In the genomic region with DNA sequence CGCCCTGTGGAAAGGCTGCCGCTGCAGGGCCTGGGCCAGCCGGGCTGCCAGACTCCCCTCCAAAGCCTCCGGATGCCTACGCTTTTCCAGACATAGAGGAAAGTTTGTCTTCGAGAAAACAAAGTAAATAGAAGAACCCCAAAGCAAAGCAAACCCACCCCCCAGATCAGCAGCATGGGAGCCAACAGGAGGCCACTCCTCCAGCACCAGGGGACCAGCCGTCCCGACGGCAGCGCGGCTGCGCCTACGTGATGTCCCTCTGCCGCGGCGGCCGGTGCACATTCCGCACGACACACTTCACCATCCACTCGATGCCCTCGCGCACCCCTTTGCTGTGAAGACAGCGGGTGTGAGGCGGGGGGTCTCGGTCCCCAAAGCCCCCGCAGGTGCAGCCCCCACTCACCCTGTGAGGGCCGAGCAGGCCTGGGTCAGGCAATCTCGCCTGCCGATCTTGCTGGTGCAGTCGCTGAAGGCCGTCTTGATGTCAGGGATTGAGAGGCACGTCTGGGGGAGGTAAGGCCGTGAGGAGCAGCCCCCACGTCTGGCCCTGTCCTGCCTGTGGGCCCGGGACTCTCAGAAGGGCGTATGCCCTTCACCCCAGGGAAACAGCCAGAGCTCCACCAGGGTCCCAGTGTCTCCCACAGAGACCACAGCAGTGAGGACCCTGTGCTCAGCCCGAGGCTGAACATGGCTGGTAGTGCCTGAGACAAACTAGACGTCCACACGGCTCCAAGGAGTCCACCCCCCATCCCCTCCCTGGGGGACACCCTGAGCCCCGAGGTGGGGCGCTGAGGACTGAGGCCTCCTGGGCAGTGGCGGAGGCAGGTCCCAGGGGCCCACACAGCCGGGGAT, we compare ENCODE assay signal across 12 cellular contexts. TPM values are rescaled to one million over a fixed set of nuclear protein-coding genes. Genes with fewer than 3 reads are reported as not detected.
DNase-seq lines count a peak whose midpoint lies in the region; ATAC-seq and TF ChIP-seq lines count a peak whose summit lies in the region.
"Had no signal": no experiment of that assay in that cellular context is flagged by ENCODE, and none has a peak within 500 bp of the region (broad histone marks: within the 10 kb centered on the region; RNA-seq: fewer than 3 reads in every experiment).

No MANE protein-coding gene starts in this region.

- H3K4ac ChIP-seq in IMR-90 (ENCODE audit: low read depth, low read length) = no peak overlapping the region

- no TSS peak for BruUV-seq in IMR-90 (replicated peaks; lab: Mats Ljungman, UMichigan)

- H3K36me3 Mint-ChIP-seq in activated CD4-positive, alpha-beta memory T cell treated with anti-CD3 and anti-CD28 coated beads for 36 hours = peaks cover 16% of the 10 kb centered on the region
- peaks cover 7% of the 10 kb centered on the region for H3K36me3 Mint-ChIP-seq in activated CD4-positive, alpha-beta memory T cell treated with anti-CD3 and anti-CD28 coated beads, Interleukin-2, amount 10 ng/mL, durations not matched to agents 7 days and 5 days (ENCODE audit: low read depth)

- no peak overlapping the region for H3K4me2 ChIP-seq in IMR-90 (ENCODE audit: low read depth, low read length)

- DNase-seq in activated CD4-positive, alpha-beta memory T cell treated with anti-CD3 and anti-CD28 coated beads for 36 hours = no peak
- no peak for DNase-seq in activated CD4-positive, alpha-beta memory T cell treated with anti-CD3 and anti-CD28 coated beads, Interleukin-2, amount 10 ng/mL, durations not matched to agents 7 days and 5 days
- DNase-seq in IMR-90 = no peak
- no peak for DNase-seq in esophagus muscularis mucosa (ENCODE audit: extremely low spot score)
- DNase-seq in stimulated activated CD4-positive, alpha-beta T cell treated with anti-CD3 and anti-CD28 coated beads, Interleukin-2, amount 100 ng/mL, for 24 hours = no peak
- DNase-seq in thyroid gland = no peak
- no peak for DNase-seq in DMS114 treated with DMSO at 0.1 percent for 48 hours (lab: John Stamatoyannopoulos, UW; ENCODE audit: unreplicated experiment)
- DNase-seq: GF-D8, GOT3 had no signal

- H2BK15ac ChIP-seq in IMR-90 (ENCODE audit: low read depth, low read length) = no peak overlapping the region

- peaks cover 41% of the 10 kb centered on the region for H3K4me1 Mint-ChIP-seq in activated CD4-positive, alpha-beta memory T cell treated with anti-CD3 and anti-CD28 coated beads for 36 hours (ENCODE audit: low read depth)
- H3K4me1 Mint-ChIP-seq in activated CD4-positive, alpha-beta memory T cell treated with anti-CD3 and anti-CD28 coated beads, Interleukin-2, amount 10 ng/mL, durations not matched to agents 7 days and 5 days = peaks cover 38% of the 10 kb centered on the region

- peak overlapping the region; percentile 65; the same call in 1 of the 2 replicates for H2BK120ac ChIP-seq in IMR-90 (ENCODE audit: low read depth, low read length)

- no peaks in the 10 kb centered on the region for H4K20me1 ChIP-seq in IMR-90 (ENCODE audit: insufficient read depth, low read length)

- no peak overlapping the region for H3K18ac ChIP-seq in IMR-90 (ENCODE audit: low read depth, low read length)

- ATAC-seq in IMR-90 (ENCODE audit: low read depth) = no peak

- in situ Hi-C loops in IMR-90 (cut with MboI; ENCODE audit: low sequenced_read_pairs) = loop anchor here (10.0 kb wide), 1 partner anchor 164 kb away; a partner anchor contains a TSS

- H2AK9ac ChIP-seq in IMR-90 (replicated peaks; ENCODE audit: low read depth, low read length, poor library complexity) = peak overlapping the region; percentile 23

- no peak overlapping the region for H3K4me3 ChIP-seq in IMR-90 (ENCODE audit: insufficient read depth, low read depth, low read length)
- H3K4me3 ChIP-seq in esophagus muscularis mucosa = no peak overlapping the region
- no peak overlapping the region for H3K4me3 ChIP-seq in skeletal muscle tissue (ENCODE audit: low read length in 3 of 3)
- H3K4me3 ChIP-seq in thyroid gland (replicated peaks in 1 of 3) = no peak overlapping the region
- H3K4me3 ChIP-seq: Peyer's patch had no signal

- POLR2A ChIA-PET in activated CD4-positive, alpha-beta memory T cell treated with anti-CD3 and anti-CD28 coated beads for 36 hours (lab: Charles Lee) = no interaction called here
- POLR2A ChIA-PET in activated CD4-positive, alpha-beta memory T cell treated with anti-CD3 and anti-CD28 coated beads, Interleukin-2, amount 10 ng/mL, durations not matched to agents 7 days and 5 days (lab: Charles Lee) = interaction anchor here (9.3 kb wide), 1 partner anchor 36 kb away, joined by 120 read pairs; a partner anchor contains a TSS
- POLR2A ChIA-PET in IMR-90 (lab: Charles Lee; ENCODE audit: unreplicated experiment) = no interaction called here

- no peak for TF ChIP-seq RAD21 in IMR-90 (IDR thresholded peaks at IDR 0.05; ENCODE audit: low read length)

- H3K79me1 ChIP-seq in IMR-90 (ENCODE audit: low read depth in 1 of 2, low read length in 2 of 2) = peaks cover 17 to 66% of the 10 kb centered on the region in 2 experiments; a peak in 3 of 4 replicates

- H2AFZ ChIP-seq in IMR-90 (replicated peaks; ENCODE audit: low read length, poor library complexity) = no peak overlapping the region

- H3K56ac ChIP-seq in IMR-90 (ENCODE audit: extremely low read depth, insufficient read depth, low read length) = 0 out of 2 replicates have a peak overlapping the region, but pooled peaks have one; percentile 22

- peak overlapping the region; percentile 78 for H2AK5ac ChIP-seq in IMR-90 (ENCODE audit: low read depth, low read length)

- H4K5ac ChIP-seq in IMR-90 (ENCODE audit: low read depth, low read length) = no peak overlapping the region

- TF ChIP-seq EP300 in esophagus muscularis mucosa (IDR thresholded peaks at IDR 0.05) = no peak

- H3K9ac ChIP-seq in IMR-90 (ENCODE audit: low read depth, low read length) = no peak overlapping the region
- H3K9ac ChIP-seq in skeletal muscle tissue (ENCODE audit: low read depth in 1 of 3, low read length in 3 of 3) = peak overlapping the region in 1 of 3 donors; percentile 16

- no peaks in the 10 kb centered on the region for H3K9me3 ChIP-seq in IMR-90 (ENCODE audit: control insufficient read depth, insufficient read depth, low read length)
- H3K9me3 ChIP-seq in esophagus muscularis mucosa = no peaks in the 10 kb centered on the region
- no peaks in the 10 kb centered on the region for H3K9me3 ChIP-seq in skeletal muscle tissue (ENCODE audit: control insufficient read depth in 3 of 3, low read length in 3 of 3)
- no peaks in the 10 kb centered on the region for H3K9me3 ChIP-seq in thyroid gland
- H3K9me3 ChIP-seq: Peyer's patch had no signal

- H3K4me1 ChIP-seq in IMR-90 (ENCODE audit: control insufficient read depth, insufficient read depth, low read length) = peaks cover 22% of the 10 kb centered on the region
- peaks cover 46 to 62% (median 47%) of the 10 kb centered on the region in 4 donors for H3K4me1 ChIP-seq in esophagus muscularis mucosa
- peaks cover 29 to 43% (median 39%) of the 10 kb centered on the region in 3 donors for H3K4me1 ChIP-seq in skeletal muscle tissue (ENCODE audit: control insufficient read depth in 3 of 3, insufficient read depth in 3 of 3, low read length in 3 of 3)
- peaks cover 11 to 22% of the 10 kb centered on the region in 2 donors for H3K4me1 ChIP-seq in thyroid gland

- H3K27ac ChIP-seq in IMR-90 (ENCODE audit: insufficient read depth, low read length) = no peak overlapping the region; the same call in 1 of the 2 replicates
- peak overlapping the region in 3 of 4 donors; percentile 35 to 72 (median 62) for H3K27ac ChIP-seq in esophagus muscularis mucosa (replicated peaks in 1 of 4)
- peak overlapping the region; percentile 72 for H3K27ac ChIP-seq in skeletal muscle tissue (ENCODE audit: low read depth, low read length)
- H3K27ac ChIP-seq in thyroid gland = no peak overlapping the region

- CTCF ChIA-PET in activated CD4-positive, alpha-beta memory T cell treated with anti-CD3 and anti-CD28 coated beads for 36 hours (lab: Charles Lee) = no interaction called here
- CTCF ChIA-PET in activated CD4-positive, alpha-beta memory T cell treated with anti-CD3 and anti-CD28 coated beads, Interleukin-2, amount 10 ng/mL, durations not matched to agents 7 days and 5 days (lab: Charles Lee) = interaction anchor here (1.2 kb wide), 1 partner anchor 163 kb away, joined by 3 read pairs; a partner anchor contains a TSS
- CTCF ChIA-PET in IMR-90 (lab: Yijun Ruan, JAX) = no interaction called here

- H2BK20ac ChIP-seq in IMR-90 (ENCODE audit: low read depth, low read length) = no peak overlapping the region

- H3K36me3 ChIP-seq in IMR-90 (ENCODE audit: control insufficient read depth, insufficient read depth, low read length) (peaks cover 22% of the 10 kb centered on the region), esophagus muscularis mucosa (peaks cover 8 to 71% (median 52%) of the 10 kb centered on the region in 4 donors), skeletal muscle tissue (ENCODE audit: control insufficient read depth in 3 of 3, insufficient read depth in 3 of 3, low read length in 3 of 3) (peaks cover 21 to 28% (median 26%) of the 10 kb centered on the region in 3 donors), thyroid gland (peaks cover 0 to 7% of the 10 kb centered on the region in 2 donors)

- H3K9me1 ChIP-seq in IMR-90 (ENCODE audit: insufficient read depth, low read length) = no peaks in the 10 kb centered on the region

- no peak overlapping the region for H3K4me3 Mint-ChIP-seq in activated CD4-positive, alpha-beta memory T cell treated with anti-CD3 and anti-CD28 coated beads for 36 hours
- H3K4me3 Mint-ChIP-seq in activated CD4-positive, alpha-beta memory T cell treated with anti-CD3 and anti-CD28 coated beads, Interleukin-2, amount 10 ng/mL, durations not matched to agents 7 days and 5 days = no peak overlapping the region

- peak overlapping the region; percentile 66 for H3K27ac Mint-ChIP-seq in activated CD4-positive, alpha-beta memory T cell treated with anti-CD3 and anti-CD28 coated beads for 36 hours
- no peak overlapping the region for H3K27ac Mint-ChIP-seq in activated CD4-positive, alpha-beta memory T cell treated with anti-CD3 and anti-CD28 coated beads, Interleukin-2, amount 10 ng/mL, durations not matched to agents 7 days and 5 days

- peak overlapping the region; percentile 98 for H2BK5ac ChIP-seq in IMR-90 (ENCODE audit: low read depth, low read length, poor library complexity, severe bottlenecking)

- intact Hi-C loops in activated CD4-positive, alpha-beta memory T cell treated with anti-CD3 and anti-CD28 coated beads for 36 hours (cut with micrococcal nuclease) = no loop called here
- intact Hi-C loops in IMR-90 (cut with micrococcal nuclease) (no loop called here), esophagus muscularis mucosa (cut with DNase I) (no loop called here), thyroid gland (cut with DNase I) (no loop called here)

- no peak overlapping the region for H3K14ac ChIP-seq in IMR-90 (replicated peaks; ENCODE audit: low read depth, low read length)

- WGBS in IMR-90 (ENCODE audit: extremely low coverage in 2 of 2, insufficient read length in 1 of 2), 2 experiments = 90% methylated on average over 11 of the region's 43 CpGs; no CpG with 5 or more reads in 1 of the 2 experiments
- WGBS in esophagus muscularis mucosa = 86% methylated on average over 19 of the region's 43 CpGs
- WGBS in thyroid gland, 2 donors = 94 to 97% methylated on average over 31 to 33 of the region's 43 CpGs

- peak overlapping the region in 1 of 2 experiments; percentile 91; a peak in 1 of 4 replicates for H4K8ac ChIP-seq in IMR-90 (ENCODE audit: low read depth in 2 of 2, low read length in 2 of 2)

- no peaks in the 10 kb centered on the region for H3K9me3 Mint-ChIP-seq in activated CD4-positive, alpha-beta memory T cell treated with anti-CD3 and anti-CD28 coated beads for 36 hours
- no peaks in the 10 kb centered on the region for H3K9me3 Mint-ChIP-seq in activated CD4-positive, alpha-beta memory T cell treated with anti-CD3 and anti-CD28 coated beads, Interleukin-2, amount 10 ng/mL, durations not matched to agents 7 days and 5 days

- no peak overlapping the region for H4K91ac ChIP-seq in IMR-90 (ENCODE audit: insufficient read depth, low read depth, low read length)

- H3K27me3 Mint-ChIP-seq in activated CD4-positive, alpha-beta memory T cell treated with anti-CD3 and anti-CD28 coated beads for 36 hours = no peaks in the 10 kb centered on the region
- H3K27me3 Mint-ChIP-seq in activated CD4-positive, alpha-beta memory T cell treated with anti-CD3 and anti-CD28 coated beads, Interleukin-2, amount 10 ng/mL, durations not matched to agents 7 days and 5 days = no peaks in the 10 kb centered on the region

- H3K27me3 ChIP-seq in IMR-90 (ENCODE audit: control insufficient read depth, insufficient read depth, low read length) = no peaks in the 10 kb centered on the region
- H3K27me3 ChIP-seq in esophagus muscularis mucosa = no peaks in the 10 kb centered on the region
- no peaks in the 10 kb centered on the region for H3K27me3 ChIP-seq in skeletal muscle tissue (ENCODE audit: control insufficient read depth in 3 of 3, insufficient read depth in 3 of 3, low read length in 3 of 3)
- H3K27me3 ChIP-seq in thyroid gland = no peaks in the 10 kb centered on the region
- H3K27me3 ChIP-seq: Peyer's patch had no signal

- dilution Hi-C loops in IMR-90 (cut with HindIII; ENCODE audit: low sequenced_read_pairs, unreplicated experiment) = no loop called here

- no peak overlapping the region for H3K23ac ChIP-seq in IMR-90 (ENCODE audit: low read depth, low read length)

- no peak for TF ChIP-seq CTCF in IMR-90 (conservative IDR thresholded peaks at IDR 0.05; ENCODE audit: low read depth, low read length)
- TF ChIP-seq CTCF in esophagus muscularis mucosa (IDR thresholded peaks at IDR 0.05) = no peak
- TF ChIP-seq CTCF in thyroid gland (IDR thresholded peaks at IDR 0.05) = no peak

- no peak for TF ChIP-seq POLR2A in IMR-90 (IDR thresholded peaks at IDR 0.05; ENCODE audit: low read depth, low read length)
- no peak for TF ChIP-seq POLR2A in esophagus muscularis mucosa (IDR thresholded peaks at IDR 0.05; ENCODE audit: low read depth)
- TF ChIP-seq POLR2A in thyroid gland (IDR thresholded peaks at IDR 0.05) = no peak

RNA-seq across cellular contexts. Expression of a gene that starts 4.0 kb away (rescaled TPM):
- not detected for total RNA-seq in activated CD4-positive, alpha-beta memory T cell treated with anti-CD3 and anti-CD28 coated beads for 36 hours
- total RNA-seq in activated CD4-positive, alpha-beta memory T cell treated with anti-CD3 and anti-CD28 coated beads, Interleukin-2, amount 10 ng/mL, durations not matched to agents 7 days and 5 days = not detected
- total RNA-seq in IMR-90 (2012; rRNA removed) (1.1 and 1.3 TPM in 2 replicates), esophagus muscularis mucosa (10 to 100 TPM in 3 of 4 donors, 1 to 10 TPM in 1; 5.0 to 67.8 (median 26.5) TPM), skeletal muscle tissue (not detected), thyroid gland (10 to 100 TPM in 2 of 4 donors, 1 to 10 TPM in 2; 6.7 to 15.5 (median 10.5) TPM)
- polyA plus RNA-seq in IMR-90 (2012; rRNA removed) = 11.0 and 12.0 TPM in 2 replicates
- polyA plus RNA-seq in IMR-90 (2012; cell fraction: cytosol; rRNA removed) = 3.7 and 18.0 TPM in 2 replicates
- polyA plus RNA-seq in IMR-90 (2012; cell fraction: nucleus; rRNA removed; ENCODE audit: low replicate concordance) = 22.6 and 133 TPM in 2 replicates
- total RNA-seq: mononuclear cell had no signal

RNA-seq across cellular contexts. Expression of a gene that starts 7.4 kb away (rescaled TPM):
- total RNA-seq in activated CD4-positive, alpha-beta memory T cell treated with anti-CD3 and anti-CD28 coated beads for 36 hours = 10 to 100 TPM; 54.6 to 58.4 TPM
- total RNA-seq in activated CD4-positive, alpha-beta memory T cell treated with anti-CD3 and anti-CD28 coated beads, Interleukin-2, amount 10 ng/mL, durations not matched to agents 7 days and 5 days = 10 to 100 TPM; 52.9 to 53.4 TPM
- total RNA-seq in IMR-90 (2012; rRNA removed) (25.3 and 29.2 TPM in 2 replicates), esophagus muscularis mucosa (10 to 100 TPM; 34.1 to 46.5 (median 44.6) TPM), skeletal muscle tissue (13.0 TPM), thyroid gland (10 to 100 TPM; 43.6 to 52.1 (median 46.7) TPM)
- polyA plus RNA-seq in IMR-90 (2012; rRNA removed) = 36.3 and 36.6 TPM in 2 replicates
- polyA plus RNA-seq in IMR-90 (2012; cell fraction: cytosol; rRNA removed) = 36.7 and 61.6 TPM in 2 replicates
- 102 and 139 TPM in 2 replicates for polyA plus RNA-seq in IMR-90 (2012; cell fraction: nucleus; rRNA removed; ENCODE audit: low replicate concordance)

RNA-seq across cellular contexts. Expression of a gene that starts 7.4 kb away (rescaled TPM):
- 10 to 100 TPM; 28.7 to 29.9 TPM for total RNA-seq in activated CD4-positive, alpha-beta memory T cell treated with anti-CD3 and anti-CD28 coated beads for 36 hours
- total RNA-seq in activated CD4-positive, alpha-beta memory T cell treated with anti-CD3 and anti-CD28 coated beads, Interleukin-2, amount 10 ng/mL, durations not matched to agents 7 days and 5 days = 10 to 100 TPM; 41.6 to 42.8 TPM
- total RNA-seq in IMR-90 (2012; rRNA removed) (13.4 and 15.6 TPM in 2 replicates), esophagus muscularis mucosa (10 to 100 TPM; 22.5 to 38.9 (median 28.6) TPM), skeletal muscle tissue (6.8 TPM), thyroid gland (10 to 100 TPM; 27.7 to 36.3 (median 30.0) TPM)
- 20.2 and 21.1 TPM in 2 replicates for polyA plus RNA-seq in IMR-90 (2012; rRNA removed)
- 18.9 and 24.7 TPM in 2 replicates for polyA plus RNA-seq in IMR-90 (2012; cell fraction: cytosol; rRNA removed)
- polyA plus RNA-seq in IMR-90 (2012; cell fraction: nucleus; rRNA removed; ENCODE audit: low replicate concordance) = 80.8 and 206 TPM in 2 replicates

RNA-seq across cellular contexts. Expression of a gene that starts 36.0 kb away (rescaled TPM):
- 10 to 100 TPM; 14.7 to 17.6 TPM for total RNA-seq in activated CD4-positive, alpha-beta memory T cell treated with anti-CD3 and anti-CD28 coated beads for 36 hours
- total RNA-seq in activated CD4-positive, alpha-beta memory T cell treated with anti-CD3 and anti-CD28 coated beads, Interleukin-2, amount 10 ng/mL, durations not matched to agents 7 days and 5 days = 100 to 1,000 TPM; 181 to 186 TPM
- total RNA-seq in IMR-90 (2012; rRNA removed) (0.28 and 0.36 TPM in 2 replicates), esophagus muscularis mucosa (10 to 100 TPM in 2 of 4 donors, 1 to 10 TPM in 2; 9.4 to 15.4 (median 10.9) TPM), skeletal muscle tissue (0.52 TPM), thyroid gland (10 to 100 TPM in 2 of 4 donors, 1 to 10 TPM in 2; 8.7 to 25.0 (median 11.5) TPM)
- 7.8 and 11.9 TPM in 2 replicates for polyA plus RNA-seq in IMR-90 (2012; rRNA removed)
- 3.9 and 6.3 TPM in 2 replicates for polyA plus RNA-seq in IMR-90 (2012; cell fraction: cytosol; rRNA removed)
- 79.5 and 363 TPM in 2 replicates for polyA plus RNA-seq in IMR-90 (2012; cell fraction: nucleus; rRNA removed; ENCODE audit: low replicate concordance)

RNA-seq across cellular contexts. Expression of a gene that starts 39.2 kb away (rescaled TPM):
- 10 to 100 TPM; 58.9 to 59.0 TPM for total RNA-seq in activated CD4-positive, alpha-beta memory T cell treated with anti-CD3 and anti-CD28 coated beads for 36 hours
- 10 to 100 TPM; 88.3 to 90.4 TPM for total RNA-seq in activated CD4-positive, alpha-beta memory T cell treated with anti-CD3 and anti-CD28 coated beads, Interleukin-2, amount 10 ng/mL, durations not matched to agents 7 days and 5 days
- total RNA-seq in IMR-90 (2012; rRNA removed) = 5.0 and 8.1 TPM in 2 replicates
- polyA plus RNA-seq in IMR-90 (2012; rRNA removed) = 50.3 and 71.4 TPM in 2 replicates
- polyA plus RNA-seq in IMR-90 (2012; cell fraction: cytosol; rRNA removed) = 56.6 and 65.4 TPM in 2 replicates
- 199 and 567 TPM in 2 replicates for polyA plus RNA-seq in IMR-90 (2012; cell fraction: nucleus; rRNA removed; ENCODE audit: low replicate concordance)
- 10 to 100 TPM; 41.4 to 67.1 (median 52.7) TPM for total RNA-seq in esophagus muscularis mucosa
- total RNA-seq in skeletal muscle tissue = 10.4 TPM
- total RNA-seq in thyroid gland = 10 to 100 TPM; 26.0 to 55.9 (median 39.3) TPM

Comparison
In these comparisons a context has a peak if more than half of its experiments do, and no peak if none do; other contexts are left out.
1. H3K27ac ChIP-seq: peak in esophagus muscularis mucosa (3 of 4) and skeletal muscle tissue (single experiment); none in IMR-90 (single experiment) and thyroid gland (0 of 3).